Comparison of ENCODE assay signal across 20 cellular contexts in the genomic region with DNA sequence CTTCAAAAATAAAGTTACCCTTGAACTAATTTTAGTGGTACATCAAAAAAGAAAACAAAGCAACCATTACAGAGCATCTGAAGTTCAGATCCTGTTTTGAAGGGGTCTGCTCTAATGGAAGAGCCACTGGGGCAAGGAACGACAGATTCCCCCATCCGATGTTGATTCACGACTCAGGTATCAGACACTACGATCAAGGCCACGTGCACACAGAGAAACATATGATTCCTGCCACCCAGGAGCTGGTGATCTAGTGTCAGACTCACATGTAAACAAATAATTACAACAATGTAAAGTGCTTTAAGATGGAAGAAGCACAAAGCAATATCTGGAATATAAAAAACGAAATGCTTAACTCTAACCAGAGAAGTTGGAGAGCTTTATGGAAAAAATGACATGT.
"Had no signal": no experiment of that assay in that cellular context is flagged by ENCODE, and none has a peak within 500 bp of the region (broad histone marks: within the 10 kb centered on the region; RNA-seq: fewer than 3 reads in every experiment).

No MANE protein-coding gene starts in this region.

- H3K27me3 ChIP-seq: gastrocnemius medialis, right lobe of liver, suprapubic skin, thyroid gland had no signal

- H3K79me2 ChIP-seq: parathyroid adenoma had no signal

- FAIRE-seq: endometrium, urothelium cell line had no signal

- H3K9me3 ChIP-seq: gastrocnemius medialis, lower lobe of right lung, prostate gland, right lobe of liver, suprapubic skin, thyroid gland had no signal

- H3K27ac ChIP-seq: gastrocnemius medialis, lower lobe of right lung, parathyroid adenoma, prostate gland, right lobe of liver, suprapubic skin, thyroid gland had no signal

- H3K36me3 ChIP-seq: gastrocnemius medialis, lower lobe of right lung, prostate gland, right lobe of liver, suprapubic skin, thyroid gland had no signal

- ATAC-seq: esophagus mucosa; gastrocnemius medialis; left lobe of liver; lower lobe of right lung; natural killer cell; right lobe of liver; stimulated activated effector memory CD8-positive, alpha-beta T cell treated with anti-CD3 and anti-CD28 coated beads, Interleukin-12 subunit alpha, Interleukin-12 subunit beta, amount 100 ng/mL, for 72 hours; stimulated activated naive CD8-positive, alpha-beta T cell treated with anti-CD3 and anti-CD28 coated beads, Interleukin-15, Interleukin-2, amounts not matched to agents 100 U/mL and 50 U/mL, for 24 hours had no signal

- H3K4me1 ChIP-seq: prostate gland had no signal

- H3K4me3 ChIP-seq: gastrocnemius medialis, lower lobe of right lung, prostate gland, right lobe of liver, suprapubic skin, thyroid gland had no signal

- H2AFZ ChIP-seq: parathyroid adenoma had no signal

- DNase-seq: effector memory CD4-positive, alpha-beta T cell; gastrocnemius medialis; islet precursor cell; lower lobe of right lung; natural killer cell; occipital lobe; retina; right lobe of liver; stimulated activated CD4-positive, alpha-beta T cell treated with anti-CD3 and anti-CD28 coated beads, Interleukin-4, amount 100 ng/mL, for 1 hour; stimulated activated CD8-positive, alpha-beta memory T cell treated with anti-CD3 and anti-CD28 coated beads, Interleukin-4, amount 100 ng/mL, for 48 hours; stimulated activated naive CD8-positive, alpha-beta T cell treated with anti-CD3 and anti-CD28 coated beads, Interleukin-15, Interleukin-2, amounts not matched to agents 100 U/mL and 50 U/mL, for 24 hours; thyroid gland had no signal
